Comparison of ENCODE assay signal across 8 cellular contexts in the genomic region with DNA sequence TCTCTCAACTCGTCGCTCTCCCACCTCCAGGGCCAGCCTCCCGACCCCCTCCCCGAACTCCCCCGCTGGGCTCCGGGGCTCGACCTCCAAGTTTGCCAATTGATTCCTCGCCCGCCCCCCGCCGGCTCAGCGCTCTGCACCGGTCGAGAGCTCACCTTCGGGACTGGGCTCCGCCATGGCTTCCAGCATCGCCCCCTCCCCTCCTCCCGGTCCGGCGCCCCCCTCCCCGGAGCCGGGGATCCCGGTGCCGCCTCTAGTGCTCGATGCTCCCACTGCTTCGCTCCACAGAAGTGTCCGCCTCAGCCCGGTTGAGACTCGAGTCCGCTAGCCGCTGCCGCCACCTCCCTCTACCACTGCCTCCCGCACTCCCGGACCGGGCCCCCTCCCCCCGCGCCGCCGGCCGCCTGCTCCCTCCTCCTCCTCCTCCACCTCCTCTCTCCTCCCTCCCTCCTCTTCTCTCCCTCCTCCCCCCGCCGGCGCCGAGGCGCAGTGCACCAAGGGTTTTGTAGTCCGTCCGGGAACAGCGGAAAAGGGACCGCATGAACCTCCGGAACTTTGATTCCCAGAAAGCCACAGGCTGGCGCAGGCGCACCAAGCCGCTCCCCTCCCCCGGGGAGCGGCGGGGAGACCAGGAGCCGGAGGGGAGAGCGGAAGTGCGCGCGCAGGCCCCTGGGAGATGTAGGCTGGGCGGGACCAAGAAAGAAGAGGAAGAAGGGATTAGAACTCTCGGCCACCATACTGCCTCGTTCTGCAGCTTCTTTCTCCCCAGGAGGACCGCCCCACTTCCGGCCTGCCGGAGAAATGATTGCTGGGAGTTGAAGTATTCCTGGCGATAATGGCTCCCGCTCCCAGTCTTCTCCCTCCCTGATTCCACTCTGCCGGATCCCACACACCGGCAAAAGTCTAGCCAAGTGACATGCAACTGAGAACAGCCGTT. TPM values are rescaled to one million over a fixed set of nuclear protein-coding genes. Genes with fewer than 3 reads are reported as not detected.
A peak's percentile ranks its signal among the peaks of the same experiment; 100 is the strongest.
DNase-seq lines count a peak whose midpoint lies in the region; ATAC-seq and FAIRE-seq lines count a peak whose summit lies in the region.

A gene (minus strand): TSS at position 367 of the 937 bp plus-strand sequence. CDS start 178 bp downstream, at position 189.

- DNase-seq in DMS114 treated with DMSO at 0.1 percent for 48 hours (lab: John Stamatoyannopoulos, UW; ENCODE audit: unreplicated experiment) = peak; percentile 98
- peak; percentile 98 for DNase-seq in RCC 7860 (ENCODE audit: low spot score)
- peak; percentile 96 to 98 for DNase-seq in activated T-cell treated with anti-CD3 and anti-CD28 coated beads, Interleukin-2, amount 50 U/mL, for 72 hours
- peak; percentile 93 for DNase-seq in stimulated activated CD8-positive, alpha-beta memory T cell treated with anti-CD3 and anti-CD28 coated beads, Interleukin-7, amount 100 ng/mL, for 24 hours (ENCODE audit: low read depth)

- H3K9me3 ChIP-seq in KOPT-K1 (ENCODE audit: insufficient read depth, low read length, poor library complexity, severe bottlenecking) = no peaks in the 10 kb centered on the region
- H3K9me3 ChIP-seq in muscle layer of colon (ENCODE audit: low read length) = no peaks in the 10 kb centered on the region

- peak within 1 kb of the TSS; percentile 97 for H3K9ac ChIP-seq in muscle layer of colon (ENCODE audit: low read length)

- H3K4me3 Mint-ChIP-seq in activated T-cell treated with anti-CD3 and anti-CD28 coated beads, Interleukin-2, amount 50 U/mL, for 72 hours = peak within 1 kb of the TSS; percentile 93 to 100

- H3K36me3 Mint-ChIP-seq in activated T-cell treated with anti-CD3 and anti-CD28 coated beads, Interleukin-2, amount 50 U/mL, for 72 hours (ENCODE audit: insufficient read depth in 2 of 2) = peaks cover 13 to 16% of the 10 kb centered on the region in 2 donors

- H3K27me3 ChIP-seq in muscle layer of colon (ENCODE audit: control insufficient read depth in 1 of 2, insufficient read depth in 2 of 2, low read length in 2 of 2) = no peaks in the 10 kb centered on the region

- ATAC-seq in GM21723 (IDR thresholded peaks at IDR 0.05; ENCODE audit: unreplicated experiment) (peak; percentile 49), esophagus mucosa (peak; percentile 72)
- ATAC-seq in activated T-cell treated with anti-CD3 and anti-CD28 coated beads, Interleukin-2, amount 50 U/mL, for 72 hours (replicated peaks in 1 of 2) = peak; percentile 71 to 72

- peaks cover 66% of the 10 kb centered on the region for H3K4me1 Mint-ChIP-seq in activated T-cell treated with anti-CD3 and anti-CD28 coated beads, Interleukin-2, amount 50 U/mL, for 72 hours (ENCODE audit: low read depth)

- peak within 1 kb of the TSS; percentile 94 for H3K27ac Mint-ChIP-seq in activated T-cell treated with anti-CD3 and anti-CD28 coated beads, Interleukin-2, amount 50 U/mL, for 72 hours

- peaks cover 43% of the 10 kb centered on the region for H3K4me1 ChIP-seq in muscle layer of colon (ENCODE audit: insufficient read depth, low read length)

- H3K27ac ChIP-seq in KOPT-K1 (ENCODE audit: low read depth, low read length, poor library complexity, severe bottlenecking) (peak within 1 kb of the TSS; percentile 94), muscle layer of colon (ENCODE audit: low read depth, low read length) (peak within 1 kb of the TSS; percentile 98)

- FAIRE-seq in RCC 7860 (lab: Jason Lieb, UNC) = peak; percentile 80

- H3K4me3 ChIP-seq in muscle layer of colon (ENCODE audit: low read depth in 1 of 2, low read length in 2 of 2) = peak within 1 kb of the TSS; percentile 90 to 99

- peaks cover 51% of the 10 kb centered on the region for H3K36me3 ChIP-seq in KOPT-K1 (ENCODE audit: insufficient read depth, low read length)
- H3K36me3 ChIP-seq in muscle layer of colon (ENCODE audit: insufficient read depth, low read length) = peaks cover 43% of the 10 kb centered on the region

- no peaks in the 10 kb centered on the region for H3K9me3 Mint-ChIP-seq in activated T-cell treated with anti-CD3 and anti-CD28 coated beads, Interleukin-2, amount 50 U/mL, for 72 hours

- H3K27me3 Mint-ChIP-seq in activated T-cell treated with anti-CD3 and anti-CD28 coated beads, Interleukin-2, amount 50 U/mL, for 72 hours (ENCODE audit: low read depth) = no peaks in the 10 kb centered on the region

RNA-seq across cellular contexts. Expression of the gene that starts here (rescaled TPM):
- 10 to 100 TPM; 28.9 to 32.2 TPM for total RNA-seq in activated T-cell treated with anti-CD3 and anti-CD28 coated beads, Interleukin-2, amount 50 U/mL, for 72 hours
- total RNA-seq in esophagus mucosa = 33.6 TPM

Comparison
In these comparisons a context has a peak if more than half of its experiments do, and no peak if none do; other contexts are left out.
1. Peak in every context shown above with its lines: DNase-seq, ATAC-seq, H3K4me3 ChIP-seq and H3K27ac ChIP-seq.